In genomic region chr16:12829096-12829888, GRCh38 we compare ENCODE assay signal across 19 cellular contexts. TPM values are rescaled to one million over a fixed set of nuclear protein-coding genes. Genes with fewer than 3 reads are reported as not detected.
DNase-seq lines count a peak whose midpoint lies in the region; ATAC-seq, FAIRE-seq and TF ChIP-seq lines count a peak whose summit lies in the region.
"Had no signal": no experiment of that assay in that cellular context is flagged by ENCODE, and none has a peak within 500 bp of the region (broad histone marks: within the 10 kb centered on the region; RNA-seq: fewer than 3 reads in every experiment).

No MANE protein-coding gene starts in this region.

- H2AFZ ChIP-seq in HepG2 (ENCODE audit: low read length), result no peak overlapping the region
- no peak overlapping the region for H2AFZ ChIP-seq in endothelial cell of umbilical vein (ENCODE audit: low read depth, low read length)
- H2AFZ ChIP-seq: GM23248 had no signal

- DNase-seq in HepG2 (ENCODE audit: low spot score), result no peak
- no peak for DNase-seq in right lobe of liver
- DNase-seq in endothelial cell of umbilical vein (ENCODE audit: low read depth, low spot score), result no peak
- peak; percentile 61 for DNase-seq in stromal cell of bone marrow (ENCODE audit: low read depth)
- DNase-seq in activated gamma-delta T cell treated with Interleukin-2 at 50 U/mL for 16 hours, result no peak
- DNase-seq in inferior parietal cortex (ENCODE audit: extremely low spot score), result no peak
- DNase-seq: CD4-positive, alpha-beta memory T cell; DMS153; DMS79 treated with DMSO at 0.1 percent for 48 hours; GM23248; HCEC 1CT; IMR-90; KBM-7 had no signal

- no peak for ATAC-seq in HepG2
- ATAC-seq in right lobe of liver, result no peak
- no peak for ATAC-seq in HG02938 (IDR thresholded peaks at IDR 0.05; ENCODE audit: unreplicated experiment)
- ATAC-seq: GM12878 had no signal

- TF ChIP-seq EP300 in HepG2 (IDR thresholded peaks at IDR 0.05; ENCODE audit: low read depth in 2 of 2, low read length in 2 of 2) (no peak), HepG2 (CRISPR knock-in tag; IDR thresholded peaks at IDR 0.05; ENCODE audit: borderline replicate concordance) (no peak)

- TF ChIP-seq CTCF in HepG2 (CRISPR knock-in tag; IDR thresholded peaks at IDR 0.05), result no peak
- no peak for TF ChIP-seq CTCF in right lobe of liver (IDR thresholded peaks at IDR 0.05)
- TF ChIP-seq CTCF in endothelial cell of umbilical vein (IDR thresholded peaks at IDR 0.05; ENCODE audit: extremely low read depth in 1 of 2, insufficient read depth in 1 of 2, low read depth in 1 of 2, low read length in 2 of 2), result no peak

- FAIRE-seq in HepG2 (lab: Jason Lieb, UNC) (no peak), endothelial cell of umbilical vein (lab: Jason Lieb, UNC) (peak; percentile 92)
- FAIRE-seq: GM12878, GM18507 had no signal

- H4K20me1 ChIP-seq in HepG2 (ENCODE audit: insufficient read depth, low read length) (no peaks in the 10 kb centered on the region), endothelial cell of umbilical vein (replicated peaks; ENCODE audit: control insufficient read depth, extremely low read depth, insufficient read depth, low read length) (no peaks in the 10 kb centered on the region)
- H4K20me1 ChIP-seq: BLaER1 had no signal

- in situ Hi-C loops in HepG2 (cut with HindIII; ENCODE audit: extremely low pct_ligation_motif_present, low pct_unique_long_range_greater_than_20kb), result no loop called here

- H3K27ac ChIP-seq in HepG2 (ENCODE audit: extremely low read length, insufficient read depth, low read length) (no peak overlapping the region), right lobe of liver (no peak overlapping the region), endothelial cell of umbilical vein (ENCODE audit: insufficient read depth, low read depth, low read length) (no peak overlapping the region)
- H3K27ac ChIP-seq: 22Rv1, BLaER1, GM23248, HL-60 had no signal

- H3K36me3 ChIP-seq in HepG2 (replicated peaks in 1 of 2; ENCODE audit: control insufficient read depth in 1 of 2, insufficient read depth in 2 of 2, low read length in 2 of 2) (no peaks in the 10 kb centered on the region), right lobe of liver (no peaks in the 10 kb centered on the region), endothelial cell of umbilical vein (ENCODE audit: control insufficient read depth in 2 of 2, extremely low read depth in 1 of 2, insufficient read depth in 2 of 2, low read length in 2 of 2) (no peaks in the 10 kb centered on the region)
- H3K36me3 ChIP-seq: BLaER1 had no signal

- no peak overlapping the region for H3K9ac ChIP-seq in HepG2 (ENCODE audit: insufficient read depth, low read depth, low read length)
- no peak overlapping the region for H3K9ac ChIP-seq in endothelial cell of umbilical vein (replicated peaks; ENCODE audit: extremely low read depth, insufficient read depth, low read length)
- H3K9ac ChIP-seq: BLaER1, GM23248 had no signal

- H3K4me2 ChIP-seq in HepG2 (ENCODE audit: low read depth, low read length) (no peak overlapping the region), endothelial cell of umbilical vein (ENCODE audit: insufficient read depth, low read length) (no peak overlapping the region)
- H3K4me2 ChIP-seq: BLaER1 had no signal

- TF ChIP-seq POLR2A in HepG2 (IDR thresholded peaks at IDR 0.05; ENCODE audit: insufficient read depth in 1 of 2, low read depth in 2 of 2, low read length in 2 of 2), result no peak
- TF ChIP-seq POLR2A in right lobe of liver (IDR thresholded peaks at IDR 0.05), result no peak
- no peak for TF ChIP-seq POLR2A in endothelial cell of umbilical vein (IDR thresholded peaks at IDR 0.05; ENCODE audit: low read depth, low read length)

- H3K4me1 ChIP-seq in HepG2 (ENCODE audit: insufficient read depth, low read length) (no peaks in the 10 kb centered on the region), right lobe of liver (no peaks in the 10 kb centered on the region), endothelial cell of umbilical vein (ENCODE audit: control insufficient read depth, extremely low read depth, insufficient read depth, low read length) (no peaks in the 10 kb centered on the region)

- no peaks in the 10 kb centered on the region for H3K9me1 ChIP-seq in endothelial cell of umbilical vein (replicated peaks; ENCODE audit: control insufficient read depth, extremely low read depth, insufficient read depth, low read length)

- H3K9me3 ChIP-seq in HepG2 (ENCODE audit: low read length), result no peaks in the 10 kb centered on the region
- no peaks in the 10 kb centered on the region for H3K9me3 ChIP-seq in right lobe of liver
- no peaks in the 10 kb centered on the region for H3K9me3 ChIP-seq in endothelial cell of umbilical vein (replicated peaks; ENCODE audit: control insufficient read depth, insufficient read depth, low read length)
- H3K9me3 ChIP-seq: BLaER1 had no signal

- intact Hi-C loops in HepG2 (cut with micrococcal nuclease; ENCODE audit: unreplicated experiment), result no loop called here
- intact Hi-C loops in right lobe of liver (cut with DNase I), result loop anchor here in 1 of 2 donors (10.0 kb wide), 1 partner anchor 374 kb away; no protein-coding TSS in a partner anchor
- intact Hi-C loops in endothelial cell of umbilical vein (cut with micrococcal nuclease), result no loop called here

- CTCF ChIA-PET in HepG2 (lab: Yijun Ruan, JAX; ENCODE audit: low intra/inter-chr PET ratio, low total read pairs), result no interaction called here
- CTCF ChIA-PET in endothelial cell of umbilical vein (lab: Charles Lee), result interaction anchor here (0.6 to 1.4 kb wide), 7 partner anchors 11 to 734 kb away, joined by 3 to 4 read pairs (median 3); no protein-coding TSS in a partner anchor

- H3K4me3 ChIP-seq in HepG2 (replicated peaks in 1 of 3; ENCODE audit: insufficient read depth in 1 of 3, low read depth in 2 of 3, low read length in 3 of 3) (no peak overlapping the region), right lobe of liver (no peak overlapping the region), endothelial cell of umbilical vein (replicated peaks in 1 of 3; ENCODE audit: insufficient read depth in 1 of 3, low read depth in 1 of 3, low read length in 3 of 3) (no peak overlapping the region)
- H3K4me3 ChIP-seq: BLaER1, GM12878, GM23248 had no signal

- TF ChIP-seq RAD21 in HepG2 (CRISPR knock-in tag; IDR thresholded peaks at IDR 0.05), result no peak

- WGBS in HepG2 (ENCODE audit: low lambda C conversion rate), result 38% methylated on average over 11 of the region's 11 CpGs
- WGBS in right lobe of liver (ENCODE audit: insufficient coverage, low coverage, low lambda C conversion rate, missing lambda C conversion rate), result 79% methylated on average over 9 of the region's 11 CpGs

- BruUV-seq in HepG2 (replicated peaks; lab: Mats Ljungman, UMichigan) (no TSS peak), endothelial cell of umbilical vein (replicated peaks; lab: Mats Ljungman, UMichigan) (no TSS peak)

- dilution Hi-C loops in endothelial cell of umbilical vein (cut with MboI; ENCODE audit: extremely low pct_ligation_motif_present, low sequenced_read_pairs), result no loop called here

- H3K79me2 ChIP-seq in HepG2 (ENCODE audit: insufficient read depth, low read length), result no peaks in the 10 kb centered on the region
- no peaks in the 10 kb centered on the region for H3K79me2 ChIP-seq in endothelial cell of umbilical vein (ENCODE audit: control insufficient read depth, insufficient read depth, low read length)

- POLR2A ChIA-PET in HepG2 (lab: Yijun Ruan, JAX), result no interaction called here
- POLR2A ChIA-PET in endothelial cell of umbilical vein (lab: Charles Lee), result interaction anchor here (0.7 kb wide), 1 partner anchor 240 kb away, joined by 3 read pairs; no protein-coding TSS in a partner anchor

- peaks cover 0 to 4% of the 10 kb centered on the region in 2 experiments; a peak in 2 of 5 replicates for H3K27me3 ChIP-seq in HepG2 (ENCODE audit: control insufficient read depth in 1 of 2, insufficient read depth in 2 of 2, low read length in 2 of 2)
- H3K27me3 ChIP-seq in right lobe of liver, result no peaks in the 10 kb centered on the region
- no peaks in the 10 kb centered on the region for H3K27me3 ChIP-seq in endothelial cell of umbilical vein (ENCODE audit: control insufficient read depth in 2 of 2, insufficient read depth in 2 of 2, low read length in 2 of 2)
- H3K27me3 ChIP-seq: BLaER1 had no signal

TF ChIP-seq in endothelial cell of umbilical vein, 7 proteins besides CTCF, POLR2A, EP300 and RAD21 (continues in another document):
- TF ChIP-seq EZH2 (IDR thresholded peaks at IDR 0.05; ENCODE audit: borderline replicate concordance, low read depth, low read length, severe bottlenecking), result no peak

RNA-seq across cellular contexts. Expression of gene CPPED1, which starts 25.6 kb away (rescaled TPM):
- total RNA-seq in HepG2 (2016; rRNA removed; fragmentation: Illumina TruSeq; extraction: Trizol) (66.6 and 118 TPM in 2 replicates), right lobe of liver (10 to 100 TPM; 24.0 to 41.6 (median 31.0) TPM), endothelial cell of umbilical vein (55.8 and 59.3 TPM in 2 replicates)
- 21.2 and 21.9 TPM in 2 replicates for total RNA-seq in HepG2 (2016; cell fraction: cytosol; rRNA removed; fragmentation: Illumina TruSeq; extraction: Trizol; ENCODE audit: low read depth)
- total RNA-seq in HepG2 (2016; cell fraction: insoluble cytoplasmic fraction; rRNA removed; fragmentation: Illumina TruSeq; extraction: Trizol), result 68.3 and 113 TPM in 2 replicates
- total RNA-seq in HepG2 (2016; cell fraction: membrane; rRNA removed; fragmentation: Illumina TruSeq; extraction: Trizol), result 62.9 and 66.9 TPM in 2 replicates
- total RNA-seq in HepG2 (2016; cell fraction: nucleus; rRNA removed; fragmentation: Illumina TruSeq; extraction: Trizol), result 58.7 and 62.6 TPM in 2 replicates
- polyA plus RNA-seq in HepG2 (2011; rRNA removed) (62.5 and 71.3 TPM in 2 replicates), endothelial cell of umbilical vein (27.9 and 32.1 TPM in 2 replicates)
- 47.6 and 65.5 TPM in 2 replicates for polyA plus RNA-seq in HepG2 (2011; cell fraction: cytosol; rRNA removed)
- 21.8 and 24.9 TPM in 2 replicates for polyA plus RNA-seq in HepG2 (2011; cell fraction: nucleus; rRNA removed)
- polyA plus RNA-seq in HepG2 (2012), result 65.8 and 79.3 TPM in 2 replicates
- polyA plus RNA-seq in HepG2 (2016; cell fraction: cytosol; fragmentation: Illumina TruSeq; extraction: Trizol; ENCODE audit: low read depth), result 40.3 and 43.5 TPM in 2 replicates
- 204 and 209 TPM in 2 replicates for polyA plus RNA-seq in HepG2 (2016; cell fraction: insoluble cytoplasmic fraction; fragmentation: Illumina TruSeq; extraction: Trizol; ENCODE audit: low read depth)
- 63.7 and 78.2 TPM in 2 replicates for polyA plus RNA-seq in HepG2 (2016; cell fraction: membrane; fragmentation: Illumina TruSeq; extraction: Trizol; ENCODE audit: low read depth)
- polyA plus RNA-seq in HepG2 (2016; cell fraction: nucleus; fragmentation: Illumina TruSeq; extraction: Trizol; ENCODE audit: insufficient read depth, low read depth), result 75.7 and 79.0 TPM in 2 replicates
- polyA minus RNA-seq in HepG2 (2011; rRNA and poly(A)+ RNA removed; ENCODE audit: low replicate concordance), result 6.0 and 117 TPM in 2 replicates
- 57.0 and 63.8 TPM in 2 replicates for polyA minus RNA-seq in HepG2 (2011; cell fraction: cytosol; rRNA and poly(A)+ RNA removed)
- polyA minus RNA-seq in HepG2 (2011; cell fraction: nucleus; rRNA and poly(A)+ RNA removed), result 65.0 and 68.2 TPM in 2 replicates
- polyA plus RNA-seq in endothelial cell of umbilical vein (2011; cell fraction: cytosol; rRNA removed), result 38.2 and 38.6 TPM in 2 replicates
- polyA plus RNA-seq in endothelial cell of umbilical vein (2011; cell fraction: nucleus; rRNA removed), result 28.8 and 34.2 TPM in 2 replicates
- polyA plus RNA-seq in endothelial cell of umbilical vein (2012), result 38.2 and 40.9 TPM in 2 replicates
- 77.1 and 82.6 TPM in 2 replicates for polyA minus RNA-seq in endothelial cell of umbilical vein
- 1.8 TPM for polyA minus RNA-seq in endothelial cell of umbilical vein (2011; cell fraction: cytosol; rRNA and poly(A)+ RNA removed)
- 55.1 and 56.4 TPM in 2 replicates for polyA minus RNA-seq in endothelial cell of umbilical vein (2011; cell fraction: nucleus; rRNA and poly(A)+ RNA removed)
